In genomic region chr10:89700914-89701237, GRCh38 we compare ENCODE assay signal across 8 cellular contexts. TPM values are rescaled to one million over a fixed set of nuclear protein-coding genes. Genes with fewer than 3 reads are reported as not detected.
DNase-seq lines count a peak whose midpoint lies in the region; ATAC-seq, FAIRE-seq and TF ChIP-seq lines count a peak whose summit lies in the region.

No MANE protein-coding gene starts in this region.

- H3K27ac ChIP-seq in RWPE2 (ENCODE audit: poor library complexity, severe bottlenecking) (peak overlapping the region; percentile 88), esophagus (ENCODE audit: low read depth in 2 of 2, low read length in 1 of 2) (peak overlapping the region; percentile 91 to 93), pancreas (peak overlapping the region; percentile 42 to 85 (median 82))

- peak overlapping the region; percentile 88 for H3K4me3 Mint-ChIP-seq in Caco-2 (ENCODE audit: unreplicated experiment)

- peaks cover 9% of the 10 kb centered on the region for H3K4me1 ChIP-seq in Caco-2
- H3K4me1 ChIP-seq in RWPE2 (ENCODE audit: insufficient read depth, poor library complexity, severe bottlenecking), result peaks cover 13% of the 10 kb centered on the region
- H3K4me1 ChIP-seq in esophagus (ENCODE audit: control insufficient read depth in 2 of 2, insufficient read depth in 2 of 2, low read length in 1 of 2), result no peaks in the 10 kb centered on the region
- H3K4me1 ChIP-seq in pancreas, result peaks cover 0 to 5% (median 5%) of the 10 kb centered on the region in 3 donors

- no peak for DNase-seq in Caco-2
- DNase-seq in RWPE2 (ENCODE audit: low spot score), result no peak
- DNase-seq in pancreas, result no peak
- DNase-seq in RPMI8226, result no peak
- DNase-seq in ecto neural progenitor cell (ENCODE audit: low spot score), result no peak

- FAIRE-seq in pancreas (lab: Jason Lieb, UNC), result no peak

- POLR2A ChIA-PET in Caco-2 (lab: Charles Lee), result interaction anchor here (0.6 to 1.5 kb wide), 12 partner anchors 16 to 349 kb away, joined by 3 to 54 read pairs (median 4); no protein-coding TSS in a partner anchor

- H3K9me3 ChIP-seq in Caco-2 (no peaks in the 10 kb centered on the region), RWPE2 (ENCODE audit: severe bottlenecking) (no peaks in the 10 kb centered on the region), esophagus (ENCODE audit: control insufficient read depth in 2 of 2, insufficient read depth in 1 of 2, low read depth in 1 of 2, low read length in 1 of 2) (no peaks in the 10 kb centered on the region), pancreas (no peaks in the 10 kb centered on the region)

- H3K4me3 ChIP-seq in Caco-2 (ENCODE audit: low read depth, low read length), result peak overlapping the region; percentile 78
- peak overlapping the region; percentile 58 for H3K4me3 ChIP-seq in RWPE2 (ENCODE audit: severe bottlenecking)
- peak overlapping the region; percentile 78 to 97 for H3K4me3 ChIP-seq in esophagus (ENCODE audit: low read depth in 1 of 2, low read length in 2 of 2)
- peak overlapping the region; percentile 48 to 70 (median 54) for H3K4me3 ChIP-seq in pancreas

- no peaks in the 10 kb centered on the region for H3K27me3 ChIP-seq in Caco-2 (replicated peaks; ENCODE audit: control insufficient read depth, insufficient read depth, low read length)
- no peaks in the 10 kb centered on the region for H3K27me3 ChIP-seq in RWPE2 (ENCODE audit: insufficient read depth, poor library complexity, severe bottlenecking)
- no peaks in the 10 kb centered on the region for H3K27me3 ChIP-seq in esophagus (ENCODE audit: control insufficient read depth in 1 of 2, insufficient read depth in 2 of 2, low read length in 2 of 2)
- no peaks in the 10 kb centered on the region for H3K27me3 ChIP-seq in pancreas

- TF ChIP-seq CTCF in Caco-2 (IDR thresholded peaks at IDR 0.05; ENCODE audit: insufficient read depth in 1 of 2, low read depth in 1 of 2, low read length in 1 of 2, severe bottlenecking in 1 of 2, unreplicated experiment in 1 of 2) (no peak), RWPE2 (IDR thresholded peaks at IDR 0.05; ENCODE audit: poor library complexity, severe bottlenecking) (no peak), pancreas (IDR thresholded peaks at IDR 0.05) (no peak)

- CTCF ChIA-PET in Caco-2 (lab: Charles Lee), result interaction anchor here (0.7 to 1.5 kb wide), 5 partner anchors 10 to 91 kb away, joined by 3 to 28 read pairs (median 6); no protein-coding TSS in a partner anchor

- WGBS in esophagus, 2 donors, result 0 to 2% methylated on average over 7 of the region's 7 CpGs
- WGBS in pancreas, 2 donors, result 0% methylated on average over 7 of the region's 7 CpGs

- H3K4me1 Mint-ChIP-seq in Caco-2 (ENCODE audit: low read depth, unreplicated experiment), result peaks cover 29% of the 10 kb centered on the region

- H3K9me3 Mint-ChIP-seq in Caco-2 (ENCODE audit: unreplicated experiment), result no peaks in the 10 kb centered on the region

- no peaks in the 10 kb centered on the region for H3K27me3 Mint-ChIP-seq in Caco-2 (ENCODE audit: insufficient read depth, unreplicated experiment)

- intact Hi-C loops in Caco-2 (cut with micrococcal nuclease; ENCODE audit: unreplicated experiment), result loop anchor here (1.0 to 10.0 kb wide), 7 partner anchors 32 to 446 kb away; partner anchors contain the start of gene LIPA
- intact Hi-C loops in pancreas (cut with DNase I), result no loop called here

- H3K27ac Mint-ChIP-seq in Caco-2 (ENCODE audit: unreplicated experiment), result peak overlapping the region; percentile 89

- BruUV-seq in Caco-2 (replicated peaks; lab: Mats Ljungman, UMichigan), result TSS peak; percentile 88

- no peaks in the 10 kb centered on the region for H3K36me3 ChIP-seq in Caco-2 (ENCODE audit: control insufficient read depth, insufficient read depth, low read length)
- H3K36me3 ChIP-seq in RWPE2 (ENCODE audit: low read depth), result peaks cover 13% of the 10 kb centered on the region
- H3K36me3 ChIP-seq in esophagus (ENCODE audit: control insufficient read depth in 2 of 2, insufficient read depth in 2 of 2, low read length in 1 of 2), result no peaks in the 10 kb centered on the region
- H3K36me3 ChIP-seq in pancreas, result no peaks in the 10 kb centered on the region

- peaks cover 22% of the 10 kb centered on the region for H3K36me3 Mint-ChIP-seq in Caco-2 (ENCODE audit: insufficient read depth, unreplicated experiment)

- ATAC-seq in RWPE2 (ENCODE audit: low read depth) (peak; percentile 51), pancreas (peak in 3 of 4 donors; percentile 53 to 78 (median 63)), HG03025 (IDR thresholded peaks at IDR 0.05; ENCODE audit: low FRiP score, unreplicated experiment) (no peak), HG03342 (IDR thresholded peaks at IDR 0.05; ENCODE audit: unreplicated experiment) (no peak)

RNA-seq across cellular contexts. Expression of gene KIF20B, which starts 0.5 kb away (rescaled TPM):
- total RNA-seq in Caco-2 (2022) (43.2 and 43.9 TPM in 2 replicates), pancreas (1 to 10 TPM in 5 of 6 donors, under 1 TPM in 1; 0.60 to 2.5 (median 1.8) TPM)
- polyA plus RNA-seq in esophagus (1 to 10 TPM; 3.3 to 3.6 TPM), pancreas (under 1 TPM; 0.34 to 0.99 TPM)

RNA-seq across cellular contexts. Expression of gene PANK1, which starts 55.8 kb away (rescaled TPM):
- total RNA-seq in Caco-2 (2022), result 22.7 and 24.0 TPM in 2 replicates
- 1 to 10 TPM; 1.5 to 2.6 TPM for polyA plus RNA-seq in esophagus
- 1 to 10 TPM; 1.9 to 3.5 (median 2.5) TPM for total RNA-seq in pancreas
- polyA plus RNA-seq in pancreas, result 1 to 10 TPM in 1 of 2 donors, under 1 TPM in 1; 0.46 to 1.1 TPM

Comparison
In these comparisons a context has a peak if more than half of its experiments do, and no peak if none do; other contexts are left out.
1. ATAC-seq: peak in RWPE2 (single experiment) and pancreas (3 of 4); none in HG03025 (single experiment) and HG03342 (single experiment).
2. RNA of gene KIF20B, which starts 0.5 kb away (total RNA-seq): 43.2 to 43.9 TPM in Caco-2; 0.60 to 2.5 TPM in pancreas; every median in the first group is over 10 times any median in the second.
3. Peak in every context shown above with its lines, with median percentiles within 50 percentile points of each other: H3K4me3 ChIP-seq and H3K27ac ChIP-seq.